8 cellular contexts compared by ENCODE assay signal in genomic region chr12:8780389-8780788, GRCh38. TPM values are rescaled to one million over a fixed set of nuclear protein-coding genes. Genes with fewer than 3 reads are reported as not detected.
DNase-seq lines count a peak whose midpoint lies in the region; ATAC-seq and TF ChIP-seq lines count a peak whose summit lies in the region.

No MANE protein-coding gene starts in this region.

- DNase-seq in ELR (ENCODE audit: low read depth) (peak; percentile 36), NAMALWA (ENCODE audit: low spot score) (peak; percentile 64), choroid plexus epithelial cell (ENCODE audit: low read depth) (peak; percentile 80), neural crest cell (ENCODE audit: low read depth, low spot score) (no peak), NCI-H1105 treated with DMSO at 0.1 percent for 48 hours (lab: John Stamatoyannopoulos, UW) (no peak), upper lobe of left lung (no peak)

- TF ChIP-seq CTCF in choroid plexus epithelial cell (conservative IDR thresholded peaks at IDR 0.05; ENCODE audit: low read depth, low read length) (peak; percentile 71), neural crest cell (conservative IDR thresholded peaks at IDR 0.05) (peak; percentile 78), upper lobe of left lung (IDR thresholded peaks at IDR 0.05) (peak in 2 of 6 experiments; percentile 22 to 24)

- peaks cover 0 to 13% (median 7%) of the 10 kb centered on the region in 4 donors for H3K36me3 ChIP-seq in upper lobe of left lung

- peaks cover 4% of the 10 kb centered on the region for H3K4me1 Mint-ChIP-seq in neural crest cell

- no peak for TF ChIP-seq EP300 in upper lobe of left lung (IDR thresholded peaks at IDR 0.05)

- peaks cover 0 to 8% (median 5%) of the 10 kb centered on the region in 4 donors for H3K4me1 ChIP-seq in upper lobe of left lung

- H3K27ac Mint-ChIP-seq in neural crest cell (ENCODE audit: unreplicated experiment): no peak overlapping the region

- peaks cover 9% of the 10 kb centered on the region for H3K36me3 Mint-ChIP-seq in neural crest cell (ENCODE audit: low read depth)

- H3K9me3 ChIP-seq in upper lobe of left lung: no peaks in the 10 kb centered on the region

- H3K4me3 Mint-ChIP-seq in neural crest cell: no peak overlapping the region

- no peak overlapping the region for H3K27ac ChIP-seq in upper lobe of left lung

- ATAC-seq in HG03095 (IDR thresholded peaks at IDR 0.05; ENCODE audit: unreplicated experiment) (no peak), GM21619 (IDR thresholded peaks at IDR 0.05; ENCODE audit: unreplicated experiment) (no peak), upper lobe of left lung (ENCODE audit: low FRiP score in 2 of 2) (no peak)

- H3K27me3 ChIP-seq in upper lobe of left lung: no peaks in the 10 kb centered on the region

- 83 to 91% methylated on average over 1 of the region's 1 CpG for WGBS in upper lobe of left lung, 2 donors

- no peak for TF ChIP-seq POLR2A in upper lobe of left lung (IDR thresholded peaks at IDR 0.05)

- no peaks in the 10 kb centered on the region for H3K9me3 Mint-ChIP-seq in neural crest cell

- no peak overlapping the region for H3K4me3 ChIP-seq in choroid plexus epithelial cell (ENCODE audit: low read depth, low read length)
- no peak overlapping the region for H3K4me3 ChIP-seq in upper lobe of left lung

- no peaks in the 10 kb centered on the region for H3K27me3 Mint-ChIP-seq in neural crest cell (ENCODE audit: low read depth)

RNA-seq across cellular contexts. Expression of gene A2ML1, which starts 42.0 kb away (rescaled TPM):
- total RNA-seq in neural crest cell: not detected in 2 replicates
- under 1 TPM in 2 of 6 donors, not detected in 4; 0.13 to 0.15 TPM for total RNA-seq in upper lobe of left lung

Comparison
In these comparisons a context has a peak if more than half of its experiments do, and no peak if none do; other contexts are left out.
1. DNase-seq: peak in ELR (single experiment), NAMALWA (single experiment) and choroid plexus epithelial cell (single experiment); none in neural crest cell (single experiment), NCI-H1105 treated with DMSO at 0.1 percent for 48 hours (single experiment) and upper lobe of left lung (0 of 2).